Comparison of ENCODE assay signal across 13 cellular contexts in genomic region chrX:16528620-16529019, GRCh38.
DNase-seq lines count a peak whose midpoint lies in the region; ATAC-seq lines count a peak whose summit lies in the region.
"Had no signal": no experiment of that assay in that cellular context is flagged by ENCODE, and none has a peak within 500 bp of the region (broad histone marks: within the 10 kb centered on the region; RNA-seq: fewer than 3 reads in every experiment).

No MANE protein-coding gene starts in this region.

- peak overlapping the region; percentile 52 to 54 for H3K4me3 Mint-ChIP-seq in activated T-cell treated with anti-CD3 and anti-CD28 coated beads, Interleukin-2, amount 50 U/mL, for 72 hours
- peak overlapping the region; percentile 1 to 76 (median 56) for H3K4me3 Mint-ChIP-seq in naive thymus-derived CD8-positive, alpha-beta T cell
- H3K4me3 Mint-ChIP-seq in stimulated activated naive CD8-positive, alpha-beta T cell treated with anti-CD3 and anti-CD28 coated beads, Interleukin-15, amount 100 ng/mL, for 72 hours = peak overlapping the region; percentile 45 to 50
- H3K4me3 Mint-ChIP-seq: brain had no signal

- DNase-seq in activated T-cell treated with anti-CD3 and anti-CD28 coated beads for 48 hours (ENCODE audit: low read depth) (peak; percentile 13), left lobe of liver (ENCODE audit: low spot score) (no peak)
- DNase-seq in activated T-cell treated with anti-CD3 and anti-CD28 coated beads, Interleukin-2, amount 50 U/mL, for 1 hour = no peak
- peak; percentile 45 to 49 for DNase-seq in activated T-cell treated with anti-CD3 and anti-CD28 coated beads, Interleukin-2, amount 50 U/mL, for 72 hours
- peak in 8 of 10 donors; percentile 30 to 73 (median 56) for DNase-seq in naive thymus-derived CD8-positive, alpha-beta T cell
- DNase-seq in stimulated activated naive CD8-positive, alpha-beta T cell treated with anti-CD3 and anti-CD28 coated beads, Interleukin-15, amount 100 ng/mL, for 72 hours = peak; percentile 1 to 34
- DNase-seq: HCEC 1CT, left ventricle myocardium inferior, NCI-H1694 treated with DMSO at 0.1 percent for 48 hours, NCI-H526 treated with DMSO at 0.1 percent for 48 hours had no signal

- peak overlapping the region; percentile 88 for H3K27ac Mint-ChIP-seq in activated T-cell treated with anti-CD3 and anti-CD28 coated beads, Interleukin-2, amount 50 U/mL, for 72 hours
- H3K27ac Mint-ChIP-seq in naive thymus-derived CD8-positive, alpha-beta T cell = peak overlapping the region; percentile 65 to 97 (median 88)
- peak overlapping the region; percentile 71 to 95 for H3K27ac Mint-ChIP-seq in stimulated activated naive CD8-positive, alpha-beta T cell treated with anti-CD3 and anti-CD28 coated beads, Interleukin-15, amount 100 ng/mL, for 72 hours
- H3K27ac Mint-ChIP-seq: brain had no signal

- H3K27me3 Mint-ChIP-seq in activated T-cell treated with anti-CD3 and anti-CD28 coated beads, Interleukin-2, amount 50 U/mL, for 72 hours (ENCODE audit: low read depth) = peaks cover 5% of the 10 kb centered on the region
- no peaks in the 10 kb centered on the region for H3K27me3 Mint-ChIP-seq in naive thymus-derived CD8-positive, alpha-beta T cell
- no peaks in the 10 kb centered on the region for H3K27me3 Mint-ChIP-seq in stimulated activated naive CD8-positive, alpha-beta T cell treated with anti-CD3 and anti-CD28 coated beads, Interleukin-15, amount 100 ng/mL, for 72 hours
- H3K27me3 Mint-ChIP-seq: brain had no signal

- peaks cover 13 to 24% of the 10 kb centered on the region in 2 donors for H3K36me3 Mint-ChIP-seq in activated T-cell treated with anti-CD3 and anti-CD28 coated beads, Interleukin-2, amount 50 U/mL, for 72 hours (ENCODE audit: insufficient read depth in 2 of 2)
- peaks cover 0 to 11% (median 0%) of the 10 kb centered on the region in 3 donors for H3K36me3 Mint-ChIP-seq in naive thymus-derived CD8-positive, alpha-beta T cell
- H3K36me3 Mint-ChIP-seq: brain had no signal

- POLR2A ChIA-PET in naive thymus-derived CD8-positive, alpha-beta T cell (lab: Charles Lee) = no interaction called here

- ATAC-seq in activated T-cell treated with anti-CD3 and anti-CD28 coated beads, Interleukin-2, amount 50 U/mL, for 72 hours (replicated peaks in 1 of 2) = peak; percentile 90 to 91
- ATAC-seq in naive thymus-derived CD8-positive, alpha-beta T cell = peak; percentile 91 to 94
- peak; percentile 88 for ATAC-seq in stimulated activated naive CD8-positive, alpha-beta T cell treated with anti-CD3 and anti-CD28 coated beads, Interleukin-15, amount 100 ng/mL, for 72 hours
- no peak for ATAC-seq in GM21390 (IDR thresholded peaks at IDR 0.05; ENCODE audit: unreplicated experiment)
- no peak for ATAC-seq in left lobe of liver
- ATAC-seq in GM18870 (IDR thresholded peaks at IDR 0.05; ENCODE audit: unreplicated experiment) = no peak

- peaks cover 6 to 11% of the 10 kb centered on the region in 2 donors for H3K9me3 Mint-ChIP-seq in activated T-cell treated with anti-CD3 and anti-CD28 coated beads, Interleukin-2, amount 50 U/mL, for 72 hours
- peaks cover 0 to 19% (median 0%) of the 10 kb centered on the region in 9 donors for H3K9me3 Mint-ChIP-seq in naive thymus-derived CD8-positive, alpha-beta T cell
- peaks cover 14 to 27% of the 10 kb centered on the region in 2 donors for H3K9me3 Mint-ChIP-seq in stimulated activated naive CD8-positive, alpha-beta T cell treated with anti-CD3 and anti-CD28 coated beads, Interleukin-15, amount 100 ng/mL, for 72 hours

- peaks cover 27% of the 10 kb centered on the region for H3K4me1 Mint-ChIP-seq in activated T-cell treated with anti-CD3 and anti-CD28 coated beads, Interleukin-2, amount 50 U/mL, for 72 hours (ENCODE audit: low read depth)
- H3K4me1 Mint-ChIP-seq in naive thymus-derived CD8-positive, alpha-beta T cell = peaks cover 7 to 45% (median 25%) of the 10 kb centered on the region in 4 donors
- peaks cover 35% of the 10 kb centered on the region for H3K4me1 Mint-ChIP-seq in stimulated activated naive CD8-positive, alpha-beta T cell treated with anti-CD3 and anti-CD28 coated beads, Interleukin-15, amount 100 ng/mL, for 72 hours

Comparison
In these comparisons a context has a peak if more than half of its experiments do, and no peak if none do; other contexts are left out.
1. DNase-seq: peak in activated T-cell treated with anti-CD3 and anti-CD28 coated beads for 48 hours (single experiment), activated T-cell treated with anti-CD3 and anti-CD28 coated beads, Interleukin-2, amount 50 U/mL, for 72 hours (2 of 2), naive thymus-derived CD8-positive, alpha-beta T cell (8 of 10) and stimulated activated naive CD8-positive, alpha-beta T cell treated with anti-CD3 and anti-CD28 coated beads, Interleukin-15, amount 100 ng/mL, for 72 hours (2 of 2); none in activated T-cell treated with anti-CD3 and anti-CD28 coated beads, Interleukin-2, amount 50 U/mL, for 1 hour (single experiment) and left lobe of liver (single experiment).
2. ATAC-seq: peak in activated T-cell treated with anti-CD3 and anti-CD28 coated beads, Interleukin-2, amount 50 U/mL, for 72 hours (2 of 2), naive thymus-derived CD8-positive, alpha-beta T cell (2 of 2) and stimulated activated naive CD8-positive, alpha-beta T cell treated with anti-CD3 and anti-CD28 coated beads, Interleukin-15, amount 100 ng/mL, for 72 hours (single experiment); none in GM21390 (single experiment), left lobe of liver (single experiment) and GM18870 (single experiment).
3. Peak in every context shown above with its lines, with median percentiles within 50 percentile points of each other: H3K27ac Mint-ChIP-seq and H3K4me3 Mint-ChIP-seq.